Comparison of ENCODE assay signal across 10 cellular contexts in genomic region chr13:53844747-53845146, GRCh38.
"Had no signal": no experiment of that assay in that cellular context is flagged by ENCODE, and none has a peak within 500 bp of the region (broad histone marks: within the 10 kb centered on the region; RNA-seq: fewer than 3 reads in every experiment).

No MANE protein-coding gene starts in this region.

- DNase-seq: H7, HFFc6, Karpas-422, KBM-7 had no signal

- H3K4me3 ChIP-seq: GM23338, HAP-1 had no signal

- H3K9ac ChIP-seq: KMS-11 had no signal

- H3K27ac ChIP-seq: KMS-11 had no signal

- ATAC-seq: GM23338, HCT116 had no signal

- FAIRE-seq: H1, HTR-8/SVneo had no signal

- H3K4me2 ChIP-seq: GM23338, KMS-11 had no signal
